ENCODE assay signal across 32 cellular contexts in the genomic region with DNA sequence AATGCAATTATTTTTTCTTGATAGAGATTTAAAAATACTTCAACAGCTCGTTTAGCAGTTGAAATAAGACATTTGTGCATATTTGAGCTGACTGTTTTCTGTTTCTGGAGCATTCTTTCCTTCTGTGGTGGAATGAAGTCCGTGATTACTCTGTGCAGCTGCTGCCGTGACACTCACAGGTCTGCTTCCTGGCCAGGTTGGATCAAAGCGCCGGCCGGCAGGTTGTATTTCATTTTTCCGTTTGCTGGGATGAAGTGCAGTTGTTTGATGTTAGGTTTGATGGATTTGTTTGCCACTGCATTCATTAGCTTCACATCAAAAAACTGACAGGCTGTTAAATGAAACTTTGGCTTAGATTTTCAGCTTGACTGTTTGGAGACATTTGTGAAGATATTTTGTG.
DNase-seq lines count a peak whose midpoint lies in the region; ATAC-seq, FAIRE-seq and TF ChIP-seq lines count a peak whose summit lies in the region.
"Had no signal": no experiment of that assay in that cellular context is flagged by ENCODE, and none has a peak within 500 bp of the region (broad histone marks: within the 10 kb centered on the region; RNA-seq: fewer than 3 reads in every experiment).

No MANE protein-coding gene starts in this region.

- H3K27ac ChIP-seq in right lobe of liver (no peak overlapping the region), small intestine (ENCODE audit: low read depth in 1 of 2, low read length in 1 of 2) (no peak overlapping the region)
- H3K27ac ChIP-seq: cardiac muscle cell, coronary artery, uterus had no signal

- H3K9me3 Mint-ChIP-seq in activated T-helper 2 cell treated with anti-CD3 and anti-CD28 coated beads, Interferon-gamma antibody, Interleukin-2, Interleukin-4, amounts not matched to agents 10 μg/mL and 5 μg/mL and 100 μg/mL, durations not matched to agents 14 hours and 24 hours and 36 hours = peaks cover 3% of the 10 kb centered on the region
- H3K9me3 Mint-ChIP-seq: activated naive CD8-positive, alpha-beta T cell treated with anti-CD3 and anti-CD28 coated beads for 36 hours; CD14-positive monocyte; naive thymus-derived CD8-positive, alpha-beta T cell; T-helper 2 cell treated with Interferon-gamma antibody and Interleukin-4, amounts not matched to agents 5 μg/mL and 100 μg/mL, for 36 hours had no signal

- DNase-seq in NCI-H510A treated with DMSO at 0.1 percent for 48 hours (lab: John Stamatoyannopoulos, UW) (peak; percentile 11), NCI-H510A (lab: John Stamatoyannopoulos, UW) (no peak), astrocyte of the hippocampus (ENCODE audit: low read depth, low spot score) (peak; percentile 19), right lobe of liver (no peak), small intestine (peak; percentile 51)
- no peak for DNase-seq in activated T-helper 2 cell treated with anti-CD3 and anti-CD28 coated beads, Interferon-gamma antibody, Interleukin-2, Interleukin-4, amounts not matched to agents 10 μg/mL and 5 μg/mL and 100 μg/mL, durations not matched to agents 14 hours and 24 hours and 36 hours (ENCODE audit: low spot score)
- DNase-seq: activated CD4-positive, alpha-beta T cell treated with anti-CD3 and anti-CD28 coated beads for 1 hour; activated CD8-positive, alpha-beta memory T cell treated with anti-CD3 and anti-CD28 coated beads for 24 hours; activated effector memory CD4-positive, alpha-beta T cell treated with anti-CD3 and anti-CD28 coated beads, Interleukin-2, amount 50 U/mL, for 16 hours; activated naive CD8-positive, alpha-beta T cell treated with anti-CD3 and anti-CD28 coated beads for 36 hours; activated T-cell treated with anti-CD3 and anti-CD28 coated beads for 4 hours; anterior cingulate cortex; DMS79 treated with DMSO at 0.1 percent for 48 hours; effector CD8-positive, alpha-beta T cell; GF-D8; Kasumi-1; naive thymus-derived CD8-positive, alpha-beta T cell; NCI-H1436; NCI-H2081 treated with DMSO at 0.1 percent for 48 hours; NCI-H2227 treated with DMSO at 0.1 percent for 48 hours; NCI-H748 treated with DMSO at 0.1 percent for 48 hours; SHP77 treated with DMSO at 0.1 percent for 48 hours; stimulated activated naive CD4-positive, alpha-beta T cell treated with Interleukin-2 at 50 U/mL for 16 hours; uterus had no signal

- no peaks in the 10 kb centered on the region for H3K27me3 Mint-ChIP-seq in activated T-helper 2 cell treated with anti-CD3 and anti-CD28 coated beads, Interferon-gamma antibody, Interleukin-2, Interleukin-4, amounts not matched to agents 10 μg/mL and 5 μg/mL and 100 μg/mL, durations not matched to agents 14 hours and 24 hours and 36 hours (ENCODE audit: low read depth)
- H3K27me3 Mint-ChIP-seq: activated naive CD8-positive, alpha-beta T cell treated with anti-CD3 and anti-CD28 coated beads for 36 hours; naive thymus-derived CD8-positive, alpha-beta T cell had no signal

- H3K4me3 ChIP-seq in right lobe of liver = no peak overlapping the region
- H3K4me3 ChIP-seq in small intestine (ENCODE audit: low read depth in 1 of 2, low read length in 2 of 2) = no peak overlapping the region
- H3K4me3 ChIP-seq: cardiac muscle cell, coronary artery, uterus had no signal

- H3K9me3 ChIP-seq in right lobe of liver (no peaks in the 10 kb centered on the region), small intestine (ENCODE audit: control insufficient read depth, low read depth) (no peaks in the 10 kb centered on the region)
- H3K9me3 ChIP-seq: uterus had no signal

- FAIRE-seq in small intestine (lab: Jason Lieb, UNC) = no peak
- FAIRE-seq: H1, RCC 7860 had no signal

- peak; percentile 43 to 69 (median 53) for ATAC-seq in right lobe of liver
- ATAC-seq in GM18861 (IDR thresholded peaks at IDR 0.05; ENCODE audit: unreplicated experiment) = no peak
- no peak for ATAC-seq in HG03045 (IDR thresholded peaks at IDR 0.05; ENCODE audit: unreplicated experiment)
- ATAC-seq: naive thymus-derived CD8-positive, alpha-beta T cell had no signal

- no peaks in the 10 kb centered on the region for H3K27me3 ChIP-seq in right lobe of liver
- H3K27me3 ChIP-seq in small intestine (ENCODE audit: control insufficient read depth in 2 of 2, insufficient read depth in 2 of 2, low read length in 2 of 2) = no peaks in the 10 kb centered on the region
- H3K27me3 ChIP-seq: cardiac muscle cell, uterus had no signal

- peaks cover 66% of the 10 kb centered on the region for H3K4me1 Mint-ChIP-seq in activated T-helper 2 cell treated with anti-CD3 and anti-CD28 coated beads, Interferon-gamma antibody, Interleukin-2, Interleukin-4, amounts not matched to agents 10 μg/mL and 5 μg/mL and 100 μg/mL, durations not matched to agents 14 hours and 24 hours and 36 hours (ENCODE audit: low read depth)

- H3K4me3 Mint-ChIP-seq in activated T-helper 2 cell treated with anti-CD3 and anti-CD28 coated beads, Interferon-gamma antibody, Interleukin-2, Interleukin-4, amounts not matched to agents 10 μg/mL and 5 μg/mL and 100 μg/mL, durations not matched to agents 14 hours and 24 hours and 36 hours (ENCODE audit: low read depth) = no peak overlapping the region
- H3K4me3 Mint-ChIP-seq: activated naive CD8-positive, alpha-beta T cell treated with anti-CD3 and anti-CD28 coated beads for 36 hours; CD14-positive monocyte; naive thymus-derived CD8-positive, alpha-beta T cell; T-helper 2 cell treated with Interferon-gamma antibody and Interleukin-4, amounts not matched to agents 5 μg/mL and 100 μg/mL, for 36 hours had no signal

- no peak overlapping the region for H3K27ac Mint-ChIP-seq in activated T-helper 2 cell treated with anti-CD3 and anti-CD28 coated beads, Interferon-gamma antibody, Interleukin-2, Interleukin-4, amounts not matched to agents 10 μg/mL and 5 μg/mL and 100 μg/mL, durations not matched to agents 14 hours and 24 hours and 36 hours
- H3K27ac Mint-ChIP-seq: activated naive CD8-positive, alpha-beta T cell treated with anti-CD3 and anti-CD28 coated beads for 36 hours; T-helper 2 cell treated with Interferon-gamma antibody and Interleukin-4, amounts not matched to agents 5 μg/mL and 100 μg/mL, for 36 hours had no signal

- TF ChIP-seq CTCF in right lobe of liver (IDR thresholded peaks at IDR 0.05) = no peak

- intact Hi-C loops in right lobe of liver (cut with DNase I) = no loop called here
- intact Hi-C loops in activated T-helper 2 cell treated with anti-CD3 and anti-CD28 coated beads, Interferon-gamma antibody, Interleukin-2, Interleukin-4, amounts not matched to agents 10 μg/mL and 5 μg/mL and 100 μg/mL, durations not matched to agents 14 hours and 24 hours and 36 hours (cut with micrococcal nuclease) = loop anchor here (10.0 kb wide), 4 partner anchors 143 to 1217 kb away; partner anchors contain the start of genes KDM4C and UHRF2

- H3K36me3 Mint-ChIP-seq in activated T-helper 2 cell treated with anti-CD3 and anti-CD28 coated beads, Interferon-gamma antibody, Interleukin-2, Interleukin-4, amounts not matched to agents 10 μg/mL and 5 μg/mL and 100 μg/mL, durations not matched to agents 14 hours and 24 hours and 36 hours (ENCODE audit: low read depth) = peaks cover 62% of the 10 kb centered on the region

- H3K36me3 ChIP-seq in right lobe of liver (peaks cover 0 to 7% (median under 1%) of the 10 kb centered on the region in 4 donors), small intestine (ENCODE audit: control insufficient read depth in 2 of 2, insufficient read depth in 2 of 2, low read length in 2 of 2) (peaks cover 0 to 7% of the 10 kb centered on the region in 2 donors)
- H3K36me3 ChIP-seq: uterus had no signal

- peaks cover 0 to 21% (median 2%) of the 10 kb centered on the region in 4 donors for H3K4me1 ChIP-seq in right lobe of liver
- peaks cover 3 to 8% of the 10 kb centered on the region in 2 donors for H3K4me1 ChIP-seq in small intestine (ENCODE audit: control insufficient read depth in 2 of 2, insufficient read depth in 1 of 2, low read depth in 1 of 2, low read length in 1 of 2)

- WGBS in right lobe of liver (ENCODE audit: insufficient coverage, low coverage, low lambda C conversion rate, missing lambda C conversion rate) = 54% methylated on average over 7 of the region's 7 CpGs
- 9 to 49% (median 27%) methylated on average over 7 of the region's 7 CpGs for WGBS in small intestine, 3 donors

- no peak for TF ChIP-seq POLR2A in right lobe of liver (IDR thresholded peaks at IDR 0.05)

Comparison
In these comparisons a context has a peak if more than half of its experiments do, and no peak if none do; other contexts are left out.
1. DNase-seq: peak in NCI-H510A treated with DMSO at 0.1 percent for 48 hours (single experiment), astrocyte of the hippocampus (single experiment) and small intestine (single experiment); none in NCI-H510A (single experiment), right lobe of liver (0 of 3) and activated T-helper 2 cell treated with anti-CD3 and anti-CD28 coated beads, Interferon-gamma antibody, Interleukin-2, Interleukin-4, amounts not matched to agents 10 μg/mL and 5 μg/mL and 100 μg/mL, durations not matched to agents 14 hours and 24 hours and 36 hours (single experiment).
2. ATAC-seq: peak in right lobe of liver (4 of 4); none in GM18861 (single experiment) and HG03045 (single experiment).